1 cellular context compared by ENCODE assay signal in the genomic region with DNA sequence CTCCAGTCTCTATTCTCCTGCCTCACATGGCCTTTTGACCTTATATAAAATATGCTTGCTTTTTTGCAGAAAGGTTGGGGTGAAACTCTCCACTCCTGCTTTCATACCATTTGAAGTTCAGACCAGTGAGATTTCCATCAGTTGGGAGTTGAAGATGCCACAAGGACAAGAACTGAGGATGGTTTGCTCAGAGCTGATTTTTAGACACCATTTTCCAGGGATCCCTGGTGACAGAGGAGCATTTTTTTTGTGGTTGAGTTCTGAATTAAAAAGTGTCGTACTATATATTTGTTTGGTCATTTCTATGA.
TF ChIP-seq lines count a peak whose summit lies in the region.

No MANE protein-coding gene starts in this region.

TF ChIP-seq in HCT116, 20 proteins besides CTCF, POLR2A, EP300 and RAD21 (continued from another document):
- TF ChIP-seq CEBPB (IDR thresholded peaks at IDR 0.05; ENCODE audit: low read depth) (no peak), ZNF274 (IDR thresholded peaks at IDR 0.05; ENCODE audit: low read depth, low read length) (no peak)
- TF ChIP-seq, protein P1, sequence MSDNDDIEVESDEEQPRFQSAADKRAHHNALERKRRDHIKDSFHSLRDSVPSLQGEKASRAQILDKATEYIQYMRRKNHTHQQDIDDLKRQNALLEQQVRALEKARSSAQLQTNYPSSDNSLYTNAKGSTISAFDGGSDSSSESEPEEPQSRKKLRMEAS (IDR thresholded peaks at IDR 0.05), result no peak
